1 cellular context compared by ENCODE assay signal in genomic region chr6:27814415-27814664, GRCh38.
TF ChIP-seq lines count a peak whose summit lies in the region.

No MANE protein-coding gene starts in this region.

TF ChIP-seq in H1, 55 proteins besides CTCF, POLR2A, EP300 and RAD21:
- TF ChIP-seq POLR2AphosphoS5 (IDR thresholded peaks at IDR 0.05; ENCODE audit: low read depth, low read length) (0 out of 2 replicates have a peak, but pooled peaks have one; percentile 82), TAF7 (optimal IDR thresholded peaks at IDR 0.05; ENCODE audit: borderline replicate concordance, low read depth, low read length) (peak; percentile 5), ASH2L (IDR thresholded peaks at IDR 0.05; ENCODE audit: low read length) (peak; percentile 38)
